In the genomic region with DNA sequence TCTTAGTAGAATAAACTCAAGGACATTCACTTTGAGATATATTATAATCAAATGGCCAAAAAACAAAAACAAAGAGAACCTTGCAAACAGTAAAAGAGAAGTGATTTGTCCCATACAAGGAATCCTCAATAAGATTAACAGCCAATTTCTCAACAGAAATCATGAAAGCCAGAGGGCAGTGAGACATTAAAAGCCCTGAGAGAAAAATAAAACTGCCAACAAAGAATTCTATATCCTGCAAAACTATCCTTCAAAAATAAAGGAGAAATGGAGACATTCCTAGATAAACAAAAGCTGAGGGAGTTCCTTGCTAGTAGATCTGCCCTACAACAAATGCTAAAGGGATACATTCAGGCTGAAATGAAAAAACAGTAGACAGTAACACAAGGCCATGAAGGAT, we compare ENCODE assay signal across 11 cellular contexts.
"Had no signal": no experiment of that assay in that cellular context is flagged by ENCODE, and none has a peak within 500 bp of the region (broad histone marks: within the 10 kb centered on the region; RNA-seq: fewer than 3 reads in every experiment).

No MANE protein-coding gene starts in this region.

- H3K27ac Mint-ChIP-seq: GM23338, H9, HFFc6 had no signal

- H3K9ac ChIP-seq: GM23248 had no signal

- H2AFZ ChIP-seq: GM23248, GM23338 had no signal

- H3K4me2 ChIP-seq: GM23338 had no signal

- ATAC-seq: GM23338, HCT116 had no signal

- H3K4me3 Mint-ChIP-seq: GM23338, H9, HFFc6 had no signal

- H3K4me1 ChIP-seq: HAP-1 had no signal

- H3K4me3 ChIP-seq: GM23248, GM23338, HAP-1 had no signal

- H3K27ac ChIP-seq: GM23248 had no signal

- H3K4me1 Mint-ChIP-seq: GM23338 had no signal

- H3K36me3 ChIP-seq: HAP-1 had no signal

- FAIRE-seq: H1, H54 had no signal

- DNase-seq: GM23248, GOT3, H7, H9, HCEC 1CT, HFFc6 had no signal

- H3K9me3 ChIP-seq: HAP-1 had no signal
